ENCODE assay signal across 12 cellular contexts in genomic region chr1:145751491-145752021, GRCh38. TPM values are rescaled to one million over a fixed set of nuclear protein-coding genes. Genes with fewer than 3 reads are reported as not detected.
DNase-seq lines count a peak whose midpoint lies in the region; ATAC-seq and TF ChIP-seq lines count a peak whose summit lies in the region.
"Had no signal": no experiment of that assay in that cellular context is flagged by ENCODE, and none has a peak within 500 bp of the region (broad histone marks: within the 10 kb centered on the region; RNA-seq: fewer than 3 reads in every experiment).

No MANE protein-coding gene starts in this region.

- H3K4me3 Mint-ChIP-seq in stimulated activated memory B cell treated with anti-CD40 and anti-IgM and Interleukin-4, amounts not matched to agents 10 μg/mL and 1 μg/mL and 100 μg/mL, for 72 hours = no peak overlapping the region
- H3K4me3 Mint-ChIP-seq: activated naive CD4-positive, alpha-beta T cell treated with anti-CD3 and anti-CD28 coated beads, Interleukin-2, amount 10 ng/mL, durations not matched to agents 7 days and 5 days; T-helper 1 cell treated with Interleukin-12 subunit alpha and Interleukin-12 subunit beta and Interleukin-4 antibody, amounts not matched to agents 30 μg/mL and 1 μg/mL, for 36 hours had no signal

- H3K27me3 Mint-ChIP-seq in stimulated activated memory B cell treated with anti-CD40 and anti-IgM and Interleukin-4, amounts not matched to agents 10 μg/mL and 1 μg/mL and 100 μg/mL, for 72 hours = no peaks in the 10 kb centered on the region
- H3K27me3 Mint-ChIP-seq: activated naive CD4-positive, alpha-beta T cell treated with anti-CD3 and anti-CD28 coated beads, Interleukin-2, amount 10 ng/mL, durations not matched to agents 7 days and 5 days had no signal

- H3K4me1 Mint-ChIP-seq in stimulated activated memory B cell treated with anti-CD40 and anti-IgM and Interleukin-4, amounts not matched to agents 10 μg/mL and 1 μg/mL and 100 μg/mL, for 72 hours = no peaks in the 10 kb centered on the region
- H3K4me1 Mint-ChIP-seq: activated naive CD4-positive, alpha-beta T cell treated with anti-CD3 and anti-CD28 coated beads, Interleukin-2, amount 10 ng/mL, durations not matched to agents 7 days and 5 days had no signal

- no peaks in the 10 kb centered on the region for H3K79me2 ChIP-seq in SK-N-SH (ENCODE audit: insufficient read depth)

- no peaks in the 10 kb centered on the region for H4K20me1 ChIP-seq in SK-N-SH (ENCODE audit: insufficient read depth)

- H3K4me3 ChIP-seq in SK-N-SH (ENCODE audit: low read depth in 2 of 2, low read length in 1 of 2) = peak overlapping the region; percentile 15 to 36; a peak in 2 of 4 replicates
- no peak overlapping the region for H3K4me3 ChIP-seq in SJCRH30

- no peak for ATAC-seq in stimulated activated memory B cell treated with anti-CD40 and anti-IgM and Interleukin-4, amounts not matched to agents 10 μg/mL and 1 μg/mL and 100 μg/mL, for 72 hours
- no peak for ATAC-seq in GM18909 (IDR thresholded peaks at IDR 0.05; ENCODE audit: poor library complexity, unreplicated experiment)

- peaks cover 32% of the 10 kb centered on the region for H3F3A ChIP-seq in SK-N-SH (replicated peaks; ENCODE audit: insufficient read depth)

- peak in 1 of 2 experiments; percentile 83; a peak in 2 of 4 replicates for TF ChIP-seq EP300 in SK-N-SH (IDR thresholded peaks at IDR 0.05; ENCODE audit: borderline replicate concordance in 1 of 2, low read depth in 1 of 2, low read length in 1 of 2)

- H3K36me3 ChIP-seq in SK-N-SH (replicated peaks in 1 of 2; ENCODE audit: control insufficient read depth in 1 of 2, insufficient read depth in 2 of 2, low read length in 1 of 2) (peaks cover 25 to 40% of the 10 kb centered on the region in 2 experiments), SJCRH30 (peaks cover 6% of the 10 kb centered on the region; the same call in 1 of the 2 replicates)

- H3K27ac ChIP-seq in SK-N-SH (ENCODE audit: low read depth in 2 of 2, low read length in 1 of 2) (peak overlapping the region; percentile 92 to 96), SJCRH30 (no peak overlapping the region)

- in situ Hi-C loops in Caki2 (cut with HindIII; ENCODE audit: low pct_unique_long_range_greater_than_20kb, low sequenced_read_pairs) = no loop called here

- H3K4me1 ChIP-seq in SK-N-SH (ENCODE audit: control insufficient read depth in 1 of 2, insufficient read depth in 2 of 2, low read depth in 1 of 2, low read length in 1 of 2) (peaks cover 10 to 31% of the 10 kb centered on the region in 2 experiments), SJCRH30 (peaks cover 17% of the 10 kb centered on the region)

- POLR2A ChIA-PET in SK-N-SH (lab: Yijun Ruan, JAX) = no interaction called here

- no peak overlapping the region for H2AFZ ChIP-seq in SK-N-SH (ENCODE audit: low read depth)

- DNase-seq in Caki2 (ENCODE audit: low read depth) = peak; percentile 22
- no peak for DNase-seq in SK-N-SH
- peak; percentile 99 for DNase-seq in fibroblast of peridontal ligament (ENCODE audit: extremely low read depth)
- peak; percentile 69 for DNase-seq in renal cortical epithelial cell (ENCODE audit: low read depth)
- no peak for DNase-seq in SJCRH30
- DNase-seq in activated T-cell treated with anti-CD3 and anti-CD28 coated beads for 4 hours = no peak
- DNase-seq: activated naive CD4-positive, alpha-beta T cell treated with anti-CD3 and anti-CD28 coated beads, Interleukin-2, amount 10 ng/mL, durations not matched to agents 7 days and 5 days; DMS153; NCI-H2029 had no signal

- peaks cover 56% of the 10 kb centered on the region for H3K36me3 Mint-ChIP-seq in stimulated activated memory B cell treated with anti-CD40 and anti-IgM and Interleukin-4, amounts not matched to agents 10 μg/mL and 1 μg/mL and 100 μg/mL, for 72 hours

- no peak for TF ChIP-seq CTCF in SK-N-SH (IDR thresholded peaks at IDR 0.05)

- no peaks in the 10 kb centered on the region for H3K9me3 Mint-ChIP-seq in stimulated activated memory B cell treated with anti-CD40 and anti-IgM and Interleukin-4, amounts not matched to agents 10 μg/mL and 1 μg/mL and 100 μg/mL, for 72 hours
- H3K9me3 Mint-ChIP-seq: activated naive CD4-positive, alpha-beta T cell treated with anti-CD3 and anti-CD28 coated beads, Interleukin-2, amount 10 ng/mL, durations not matched to agents 7 days and 5 days; T-helper 1 cell treated with Interleukin-12 subunit alpha and Interleukin-12 subunit beta and Interleukin-4 antibody, amounts not matched to agents 30 μg/mL and 1 μg/mL, for 36 hours had no signal

- peak overlapping the region; percentile 76 for H3K4me2 ChIP-seq in SK-N-SH

- H3K27me3 ChIP-seq in SK-N-SH (ENCODE audit: insufficient read depth) = no peaks in the 10 kb centered on the region
- no peaks in the 10 kb centered on the region for H3K27me3 ChIP-seq in SJCRH30

- H3K27ac Mint-ChIP-seq in stimulated activated memory B cell treated with anti-CD40 and anti-IgM and Interleukin-4, amounts not matched to agents 10 μg/mL and 1 μg/mL and 100 μg/mL, for 72 hours = no peak overlapping the region
- H3K27ac Mint-ChIP-seq: activated naive CD4-positive, alpha-beta T cell treated with anti-CD3 and anti-CD28 coated beads, Interleukin-2, amount 10 ng/mL, durations not matched to agents 7 days and 5 days; T-helper 1 cell treated with Interleukin-12 subunit alpha and Interleukin-12 subunit beta and Interleukin-4 antibody, amounts not matched to agents 30 μg/mL and 1 μg/mL, for 36 hours had no signal

- H3K9me3 ChIP-seq in SK-N-SH = no peaks in the 10 kb centered on the region
- H3K9me3 ChIP-seq in SJCRH30 (replicated peaks) = no peaks in the 10 kb centered on the region

- TF ChIP-seq RAD21 in SK-N-SH (IDR thresholded peaks at IDR 0.05; ENCODE audit: low read length) = no peak

- H3K9ac ChIP-seq in SK-N-SH = peak overlapping the region; percentile 53; the same call in 1 of the 2 replicates

- 25% methylated on average over 4 of the region's 4 CpGs for WGBS in SK-N-SH (ENCODE audit: low lambda C conversion rate)

- CTCF ChIA-PET in SK-N-SH (lab: Yijun Ruan, JAX) = interaction anchor here (0.7 to 1.7 kb wide), 4 partner anchors 8 to 31 kb away, joined by 3 to 8 read pairs (median 3); no protein-coding TSS in a partner anchor

- H3K9me2 ChIP-seq in SK-N-SH = no peaks in the 10 kb centered on the region

TF ChIP-seq in SK-N-SH, 30 proteins besides CTCF, POLR2A, EP300 and RAD21 (continues in another document):
- TF ChIP-seq, protein P1, sequence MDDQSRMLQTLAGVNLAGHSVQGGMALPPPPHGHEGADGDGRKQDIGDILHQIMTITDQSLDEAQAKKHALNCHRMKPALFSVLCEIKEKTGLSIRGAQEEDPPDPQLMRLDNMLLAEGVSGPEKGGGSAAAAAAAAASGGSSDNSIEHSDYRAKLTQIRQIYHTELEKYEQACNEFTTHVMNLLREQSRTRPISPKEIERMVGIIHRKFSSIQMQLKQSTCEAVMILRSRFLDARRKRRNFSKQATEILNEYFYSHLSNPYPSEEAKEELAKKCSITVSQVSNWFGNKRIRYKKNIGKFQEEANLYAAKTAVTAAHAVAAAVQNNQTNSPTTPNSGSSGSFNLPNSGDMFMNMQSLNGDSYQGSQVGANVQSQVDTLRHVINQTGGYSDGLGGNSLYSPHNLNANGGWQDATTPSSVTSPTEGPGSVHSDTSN (IDR thresholded peaks at IDR 0.05) = peak; percentile 57
- TF ChIP-seq FOSL2 (IDR thresholded peaks at IDR 0.05; ENCODE audit: borderline replicate concordance, low read depth) = peak; percentile 96
- no peak for TF ChIP-seq GATA2 (CRISPR knock-in tag; IDR thresholded peaks at IDR 0.05)
- peak; percentile 62 for TF ChIP-seq USF1 (IDR thresholded peaks at IDR 0.05; ENCODE audit: borderline replicate concordance, low read depth)
- 0 out of 2 replicates have a peak, but pooled peaks have one; percentile 19 for TF ChIP-seq TAF1 (IDR thresholded peaks at IDR 0.05; ENCODE audit: borderline replicate concordance, low read depth, low read length)
- TF ChIP-seq SMC3 (IDR thresholded peaks at IDR 0.05; ENCODE audit: low read depth, low read length) = no peak

RNA-seq across cellular contexts. Expression of gene CD160, which starts 32.3 kb away (rescaled TPM):
- total RNA-seq in Caki2 (2014; rRNA removed; shearing (Covaris generic); ENCODE audit: low replicate concordance) = not detected in 2 replicates
- polyA plus RNA-seq in SK-N-SH (2012; rRNA removed) = not detected in 2 replicates
- polyA plus RNA-seq in SK-N-SH (2012; cell fraction: cytosol; rRNA removed) = not detected in 2 replicates
- polyA plus RNA-seq in SK-N-SH (2012; cell fraction: nucleus; rRNA removed) = not detected in 2 replicates
- total RNA-seq in renal cortical epithelial cell = 0.20 TPM in 1 of 2 replicates, not detected in the other
- not detected in 2 replicates for total RNA-seq in SJCRH30 (2014; rRNA removed; shearing (Covaris generic))

RNA-seq across cellular contexts. Expression of gene PDZK1, which starts 44.4 kb away (rescaled TPM):
- total RNA-seq in Caki2 (2014; rRNA removed; shearing (Covaris generic); ENCODE audit: low replicate concordance) = 104 and 107 TPM in 2 replicates
- polyA plus RNA-seq in SK-N-SH (2012; rRNA removed) = 0.16 and 0.24 TPM in 2 replicates
- polyA plus RNA-seq in SK-N-SH (2012; cell fraction: cytosol; rRNA removed) = 0.29 and 0.33 TPM in 2 replicates
- polyA plus RNA-seq in SK-N-SH (2012; cell fraction: nucleus; rRNA removed) = 0.56 and 0.67 TPM in 2 replicates
- total RNA-seq in renal cortical epithelial cell = 34.4 and 229 TPM in 2 replicates
- 1.6 and 2.8 TPM in 2 replicates for total RNA-seq in SJCRH30 (2014; rRNA removed; shearing (Covaris generic))

Comparison
In these comparisons a context has a peak if more than half of its experiments do, and no peak if none do; other contexts are left out.
1. DNase-seq: peak in Caki2 (single experiment), fibroblast of peridontal ligament (single experiment) and renal cortical epithelial cell (single experiment); none in SK-N-SH (single experiment), SJCRH30 (0 of 2) and activated T-cell treated with anti-CD3 and anti-CD28 coated beads for 4 hours (single experiment).